ENCODE assay signal across 8 cellular contexts in the genomic region with DNA sequence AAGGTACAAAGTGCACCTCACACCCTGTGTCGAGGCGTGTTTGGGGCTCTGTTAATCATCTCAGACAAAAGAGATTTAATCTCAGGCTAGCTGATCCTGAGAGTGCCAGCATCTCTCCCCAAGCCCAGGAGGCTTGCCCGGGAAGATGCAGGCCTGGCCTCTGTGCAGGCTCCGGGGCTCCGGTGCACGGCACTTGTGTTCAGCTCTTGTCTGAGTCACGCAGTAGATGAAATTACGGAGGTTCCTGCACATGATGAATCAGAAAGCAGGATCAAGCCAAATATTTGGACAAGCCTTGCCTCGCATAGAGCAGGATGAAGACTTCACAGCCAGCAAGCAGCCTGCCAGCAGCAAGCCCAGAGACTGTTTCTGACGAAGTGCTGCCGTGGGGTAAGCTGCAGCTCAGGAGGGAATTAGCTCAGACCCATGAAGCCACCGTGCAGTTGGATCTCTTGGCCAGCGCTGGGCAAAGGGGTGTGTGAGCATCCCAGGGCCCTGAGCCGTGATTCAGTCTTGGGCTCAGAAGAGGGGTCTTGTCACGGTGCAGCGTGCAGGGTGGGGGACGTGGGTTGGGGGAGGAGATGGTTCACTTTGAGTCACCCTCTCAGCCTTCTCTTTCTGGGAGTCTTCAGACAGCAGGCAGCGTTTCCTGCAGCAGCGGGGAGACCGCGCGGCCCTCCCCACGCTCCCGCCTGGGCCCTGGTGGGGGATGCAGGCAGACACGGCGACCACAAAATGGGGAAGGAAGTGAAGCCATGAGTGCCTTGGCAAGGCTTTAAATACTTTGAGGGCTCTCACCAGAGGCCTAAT.
DNase-seq lines count a peak whose midpoint lies in the region; ATAC-seq and TF ChIP-seq lines count a peak whose summit lies in the region.

No MANE protein-coding gene starts in this region.

- H3K9me3 ChIP-seq in PC-9 (ENCODE audit: insufficient read depth, low read depth) (no peaks in the 10 kb centered on the region), subcutaneous abdominal adipose tissue (ENCODE audit: control insufficient read depth in 5 of 5, low read length in 5 of 5) (no peaks in the 10 kb centered on the region)

- BruUV-seq in PC-9 (replicated peaks; lab: Mats Ljungman, UMichigan) = no TSS peak

- no peaks in the 10 kb centered on the region for H4K20me1 ChIP-seq in PC-9 (ENCODE audit: insufficient read depth)

- H3K27me3 ChIP-seq in PC-9 (ENCODE audit: insufficient read depth, low read depth) (no peaks in the 10 kb centered on the region), subcutaneous abdominal adipose tissue (ENCODE audit: control insufficient read depth in 5 of 5, insufficient read depth in 4 of 5, low read length in 5 of 5) (no peaks in the 10 kb centered on the region)

- H3K9ac ChIP-seq in subcutaneous abdominal adipose tissue (ENCODE audit: low read length in 5 of 5) = no peak overlapping the region

- TF ChIP-seq CTCF in HFFc6 (IDR thresholded peaks at IDR 0.05) (no peak), PC-9 (conservative IDR thresholded peaks at IDR 0.05) (no peak)

- H3K36me3 ChIP-seq in PC-9 (ENCODE audit: low read depth) (no peaks in the 10 kb centered on the region), subcutaneous abdominal adipose tissue (ENCODE audit: control insufficient read depth in 5 of 5, insufficient read depth in 5 of 5, low read length in 5 of 5) (no peaks in the 10 kb centered on the region)

- POLR2A ChIA-PET in PC-9 (lab: Charles Lee; ENCODE audit: unreplicated experiment) = interaction anchor here (0.5 to 0.8 kb wide), 2 partner anchors 22 to 834 kb away, joined by 3 to 37 read pairs; no protein-coding TSS in a partner anchor

- H3K4me3 Mint-ChIP-seq in HFFc6 = peak overlapping the region; percentile 75

- DNase-seq in ELR (ENCODE audit: low read depth) (peak; percentile 95), HFFc6 (peak; percentile 98), PC-9 (peak; percentile 42 to 75), brain pericyte (ENCODE audit: low read depth, low spot score) (peak; percentile 88), left lobe of liver (ENCODE audit: low spot score) (no peak), LoVo (ENCODE audit: low spot score) (no peak)
- DNase-seq in activated CD4-positive, CD25-positive, alpha-beta regulatory T cell (lab: John Stamatoyannopoulos, UW) = no peak

- CTCF ChIA-PET in PC-9 (lab: Charles Lee) = no interaction called here

- intact Hi-C loops in PC-9 (cut with micrococcal nuclease; ENCODE audit: unreplicated experiment) = no loop called here

- H3K27ac ChIP-seq in PC-9 (no peak overlapping the region), subcutaneous abdominal adipose tissue (ENCODE audit: low read depth, low read length) (peak overlapping the region; percentile 23)

- peaks cover 7% of the 10 kb centered on the region; the same call in 1 of the 2 replicates for H3K27me3 Mint-ChIP-seq in HFFc6 (ENCODE audit: insufficient read depth)

- H3K4me2 ChIP-seq in PC-9 = peak overlapping the region; percentile 37

- H2AFZ ChIP-seq in PC-9 = no peak overlapping the region

- no peaks in the 10 kb centered on the region for H3F3A ChIP-seq in PC-9 (ENCODE audit: insufficient read depth, low read depth)

- peaks cover 6% of the 10 kb centered on the region; the same call in 1 of the 2 replicates for H3K36me3 Mint-ChIP-seq in HFFc6 (ENCODE audit: low read depth)

- ATAC-seq in left lobe of liver = peak; percentile 30

- no peak overlapping the region for H3K4me3 ChIP-seq in PC-9
- H3K4me3 ChIP-seq in subcutaneous abdominal adipose tissue (ENCODE audit: low read depth in 1 of 5, low read length in 5 of 5) = peak overlapping the region in 1 of 5 donors; percentile 2

- no peaks in the 10 kb centered on the region for H3K79me2 ChIP-seq in PC-9 (ENCODE audit: low read depth)

- peaks cover 16% of the 10 kb centered on the region for H3K4me1 Mint-ChIP-seq in HFFc6 (ENCODE audit: low read depth)

- no peaks in the 10 kb centered on the region for H3K9me3 Mint-ChIP-seq in HFFc6

- H3K9me2 ChIP-seq in PC-9 (ENCODE audit: insufficient read depth) = no peaks in the 10 kb centered on the region

- H3K4me1 ChIP-seq in PC-9 (replicated peaks; ENCODE audit: insufficient read depth) = peaks cover 13% of the 10 kb centered on the region
- H3K4me1 ChIP-seq in subcutaneous abdominal adipose tissue (ENCODE audit: control insufficient read depth in 5 of 5, insufficient read depth in 5 of 5, low read length in 5 of 5) = peaks cover 0 to 50% (median 18%) of the 10 kb centered on the region in 5 donors

- peak overlapping the region; percentile 84 for H3K27ac Mint-ChIP-seq in HFFc6

Comparison
In these comparisons a context has a peak if more than half of its experiments do, and no peak if none do; other contexts are left out.
1. DNase-seq: peak in ELR (single experiment), HFFc6 (single experiment), PC-9 (2 of 2) and brain pericyte (single experiment); none in left lobe of liver (single experiment), LoVo (single experiment) and activated CD4-positive, CD25-positive, alpha-beta regulatory T cell (0 of 4).